In genomic region chr1:33349081-33349759, GRCh38 we compare ENCODE assay signal across 8 cellular contexts. TPM values are rescaled to one million over a fixed set of nuclear protein-coding genes. Genes with fewer than 3 reads are reported as not detected.
DNase-seq lines count a peak whose midpoint lies in the region; ATAC-seq and TF ChIP-seq lines count a peak whose summit lies in the region.

No MANE protein-coding gene starts in this region.

- peak; percentile 42 for DNase-seq in NCI-H146 (lab: John Stamatoyannopoulos, UW)
- no peak for DNase-seq in NCI-H146 treated with DMSO at 0.1 percent for 48 hours (lab: John Stamatoyannopoulos, UW; ENCODE audit: unreplicated experiment)
- DNase-seq in NCI-H774 (lab: John Stamatoyannopoulos, UW): peak; percentile 74
- DNase-seq in activated T-helper 1 cell treated with anti-CD3 and anti-CD28 coated beads, Interleukin-12 subunit alpha, Interleukin-12 subunit beta, Interleukin-2, Interleukin-4 antibody, amounts not matched to agents 30 ng/mL and 10 ng/mL and 1 ng/mL, durations not matched to agents 14 hours and 24 hours and 36 hours (ENCODE audit: low spot score): peak; percentile 37
- no peak for DNase-seq in fibroblast of the aortic adventitia (ENCODE audit: low read depth)
- no peak for DNase-seq in osteocyte (ENCODE audit: extremely low spot score, unreplicated experiment)

- intact Hi-C loops in activated T-helper 1 cell treated with anti-CD3 and anti-CD28 coated beads, Interleukin-12 subunit alpha, Interleukin-12 subunit beta, Interleukin-2, Interleukin-4 antibody, amounts not matched to agents 30 ng/mL and 10 ng/mL and 1 ng/mL, durations not matched to agents 14 hours and 24 hours and 36 hours (cut with micrococcal nuclease): loop anchor here (1.0 to 2.0 kb wide), 2 partner anchors 82 to 92 kb away; partner anchors contain the start of genes PHC2 and ZNF362

- H3K36me3 ChIP-seq in urinary bladder (ENCODE audit: insufficient read depth): no peaks in the 10 kb centered on the region

- peak overlapping the region; percentile 89 for H3K4me3 Mint-ChIP-seq in activated T-helper 1 cell treated with anti-CD3 and anti-CD28 coated beads, Interleukin-12 subunit alpha, Interleukin-12 subunit beta, Interleukin-2, Interleukin-4 antibody, amounts not matched to agents 30 ng/mL and 10 ng/mL and 1 ng/mL, durations not matched to agents 14 hours and 24 hours and 36 hours
- H3K4me3 Mint-ChIP-seq in osteocyte (ENCODE audit: unreplicated experiment): peak overlapping the region; percentile 84

- WGBS in urinary bladder: under 1% methylated on average over 78 of the region's 78 CpGs

- TF ChIP-seq CTCF in fibroblast of the aortic adventitia (IDR thresholded peaks at IDR 0.05; ENCODE audit: insufficient read depth, low read length) (no peak), osteocyte (IDR thresholded peaks at IDR 0.05) (no peak)

- H3K27ac Mint-ChIP-seq in activated T-helper 1 cell treated with anti-CD3 and anti-CD28 coated beads, Interleukin-12 subunit alpha, Interleukin-12 subunit beta, Interleukin-2, Interleukin-4 antibody, amounts not matched to agents 30 ng/mL and 10 ng/mL and 1 ng/mL, durations not matched to agents 14 hours and 24 hours and 36 hours: peak overlapping the region; percentile 72
- peak overlapping the region; percentile 90 for H3K27ac Mint-ChIP-seq in osteocyte (ENCODE audit: unreplicated experiment)

- peaks cover 44% of the 10 kb centered on the region for H3K4me1 Mint-ChIP-seq in activated T-helper 1 cell treated with anti-CD3 and anti-CD28 coated beads, Interleukin-12 subunit alpha, Interleukin-12 subunit beta, Interleukin-2, Interleukin-4 antibody, amounts not matched to agents 30 ng/mL and 10 ng/mL and 1 ng/mL, durations not matched to agents 14 hours and 24 hours and 36 hours (ENCODE audit: low read depth)
- peaks cover 50% of the 10 kb centered on the region for H3K4me1 Mint-ChIP-seq in osteocyte (ENCODE audit: unreplicated experiment)

- peak overlapping the region; percentile 98 for H3K27ac ChIP-seq in urinary bladder (ENCODE audit: low read depth)

- peak; percentile 45 for ATAC-seq in HG02642 (IDR thresholded peaks at IDR 0.05; ENCODE audit: poor library complexity, unreplicated experiment)

- no peaks in the 10 kb centered on the region for H3K9me3 Mint-ChIP-seq in activated T-helper 1 cell treated with anti-CD3 and anti-CD28 coated beads, Interleukin-12 subunit alpha, Interleukin-12 subunit beta, Interleukin-2, Interleukin-4 antibody, amounts not matched to agents 30 ng/mL and 10 ng/mL and 1 ng/mL, durations not matched to agents 14 hours and 24 hours and 36 hours
- no peaks in the 10 kb centered on the region for H3K9me3 Mint-ChIP-seq in osteocyte (ENCODE audit: unreplicated experiment)

- H3K4me3 ChIP-seq in fibroblast of the aortic adventitia (ENCODE audit: low read depth, low read length): peak overlapping the region; percentile 82
- peak overlapping the region; percentile 98 for H3K4me3 ChIP-seq in urinary bladder (ENCODE audit: low read depth, low read length)

- peaks cover 19% of the 10 kb centered on the region for H3K36me3 Mint-ChIP-seq in activated T-helper 1 cell treated with anti-CD3 and anti-CD28 coated beads, Interleukin-12 subunit alpha, Interleukin-12 subunit beta, Interleukin-2, Interleukin-4 antibody, amounts not matched to agents 30 ng/mL and 10 ng/mL and 1 ng/mL, durations not matched to agents 14 hours and 24 hours and 36 hours (ENCODE audit: low read depth)
- H3K36me3 Mint-ChIP-seq in osteocyte (ENCODE audit: unreplicated experiment): peaks cover 27% of the 10 kb centered on the region

- H3K4me1 ChIP-seq in urinary bladder (ENCODE audit: insufficient read depth): peaks cover 3% of the 10 kb centered on the region

- no peaks in the 10 kb centered on the region for H3K27me3 Mint-ChIP-seq in activated T-helper 1 cell treated with anti-CD3 and anti-CD28 coated beads, Interleukin-12 subunit alpha, Interleukin-12 subunit beta, Interleukin-2, Interleukin-4 antibody, amounts not matched to agents 30 ng/mL and 10 ng/mL and 1 ng/mL, durations not matched to agents 14 hours and 24 hours and 36 hours (ENCODE audit: insufficient read depth)
- no peaks in the 10 kb centered on the region for H3K27me3 Mint-ChIP-seq in osteocyte (ENCODE audit: unreplicated experiment)

RNA-seq across cellular contexts. Expression of gene A3GALT2, which starts 28.3 kb away (rescaled TPM):
- total RNA-seq in activated T-helper 1 cell treated with anti-CD3 and anti-CD28 coated beads, Interleukin-12 subunit alpha, Interleukin-12 subunit beta, Interleukin-2, Interleukin-4 antibody, amounts not matched to agents 30 ng/mL and 10 ng/mL and 1 ng/mL, durations not matched to agents 14 hours and 24 hours and 36 hours: not detected in 2 replicates
- not detected in 2 replicates for total RNA-seq in fibroblast of the aortic adventitia (ENCODE audit: low replicate concordance)
- total RNA-seq in osteocyte: 0.35 TPM in 1 of 2 replicates, not detected in the other
- total RNA-seq in urinary bladder: not detected
- polyA plus RNA-seq in urinary bladder: not detected

Comparison
In these comparisons a context has a peak if more than half of its experiments do, and no peak if none do; other contexts are left out.
1. DNase-seq: peak in NCI-H146 (single experiment), NCI-H774 (single experiment) and activated T-helper 1 cell treated with anti-CD3 and anti-CD28 coated beads, Interleukin-12 subunit alpha, Interleukin-12 subunit beta, Interleukin-2, Interleukin-4 antibody, amounts not matched to agents 30 ng/mL and 10 ng/mL and 1 ng/mL, durations not matched to agents 14 hours and 24 hours and 36 hours (single experiment); none in NCI-H146 treated with DMSO at 0.1 percent for 48 hours (single experiment), fibroblast of the aortic adventitia (single experiment) and osteocyte (single experiment).